Comparison of ENCODE assay signal across 1 cellular context in genomic region chr7:23343806-23344500, GRCh38.
TF ChIP-seq lines count a peak whose summit lies in the region.

No MANE protein-coding gene starts in this region.

TF ChIP-seq in WTC11, 78 proteins besides CTCF, POLR2A, EP300 and RAD21:
- TF ChIP-seq AFF4 (CRISPR knock-in tag; IDR thresholded peaks at IDR 0.05; ENCODE audit: borderline replicate concordance) (no peak), MXD4 (CRISPR knock-in tag; IDR thresholded peaks at IDR 0.05; ENCODE audit: borderline replicate concordance) (no peak), ZNF121 (CRISPR knock-in tag; IDR thresholded peaks at IDR 0.05) (no peak), SOX15 (CRISPR knock-in tag; IDR thresholded peaks at IDR 0.05) (no peak), IRF2 (CRISPR knock-in tag; IDR thresholded peaks at IDR 0.05; ENCODE audit: borderline replicate concordance, low read depth) (no peak), TCF7 (CRISPR knock-in tag; IDR thresholded peaks at IDR 0.05; ENCODE audit: low read depth) (no peak), ELF4 (CRISPR knock-in tag; IDR thresholded peaks at IDR 0.05; ENCODE audit: low read depth) (no peak), HMGXB4 (CRISPR knock-in tag; IDR thresholded peaks at IDR 0.05) (no peak), NR2C2 (CRISPR knock-in tag; IDR thresholded peaks at IDR 0.05) (no peak), ATF3 (CRISPR knock-in tag; conservative IDR thresholded peaks at IDR 0.05) (no peak), SMAD4 (CRISPR knock-in tag; IDR thresholded peaks at IDR 0.05) (no peak), FOXP4 (CRISPR knock-in tag; IDR thresholded peaks at IDR 0.05) (no peak), ZNF425 (CRISPR knock-in tag; conservative IDR thresholded peaks at IDR 0.05) (no peak), ZNF532 (CRISPR knock-in tag; IDR thresholded peaks at IDR 0.05; ENCODE audit: borderline replicate concordance) (no peak), ZNF281 (CRISPR knock-in tag; IDR thresholded peaks at IDR 0.05) (no peak), TEAD1 (CRISPR knock-in tag; IDR thresholded peaks at IDR 0.05) (no peak), E2F5 (CRISPR knock-in tag; IDR thresholded peaks at IDR 0.05) (no peak)
